ENCODE assay signal across 1 cellular context in genomic region chr18:49491534-49491856, GRCh38.
TF ChIP-seq lines count a peak whose summit lies in the region.

No MANE protein-coding gene starts in this region.

TF ChIP-seq in WTC11, 78 proteins besides CTCF, POLR2A, EP300 and RAD21 (continued from another document):
- no peak for TF ChIP-seq MLX (CRISPR knock-in tag; IDR thresholded peaks at IDR 0.05)
